Comparison of ENCODE assay signal across 5 cellular contexts in genomic region chr11:11356842-11357241, GRCh38.
"Had no signal": no experiment of that assay in that cellular context is flagged by ENCODE, and none has a peak within 500 bp of the region (broad histone marks: within the 10 kb centered on the region; RNA-seq: fewer than 3 reads in every experiment).

No MANE protein-coding gene starts in this region.

- H3K4me3 ChIP-seq: GM23338, K562 had no signal

- H2AFZ ChIP-seq: GM23338 had no signal

- H3K4me2 ChIP-seq: GM23338 had no signal

- H3K27ac Mint-ChIP-seq: GM23338, H9 had no signal

- DNase-seq: H9, HCEC 1CT, IMR-90 had no signal

- H3K9me3 Mint-ChIP-seq: GM23338, H9 had no signal

- H3K4me3 Mint-ChIP-seq: GM23338, H9 had no signal

- ATAC-seq: GM23338, K562 had no signal
